ENCODE assay signal across 19 cellular contexts in the genomic region with DNA sequence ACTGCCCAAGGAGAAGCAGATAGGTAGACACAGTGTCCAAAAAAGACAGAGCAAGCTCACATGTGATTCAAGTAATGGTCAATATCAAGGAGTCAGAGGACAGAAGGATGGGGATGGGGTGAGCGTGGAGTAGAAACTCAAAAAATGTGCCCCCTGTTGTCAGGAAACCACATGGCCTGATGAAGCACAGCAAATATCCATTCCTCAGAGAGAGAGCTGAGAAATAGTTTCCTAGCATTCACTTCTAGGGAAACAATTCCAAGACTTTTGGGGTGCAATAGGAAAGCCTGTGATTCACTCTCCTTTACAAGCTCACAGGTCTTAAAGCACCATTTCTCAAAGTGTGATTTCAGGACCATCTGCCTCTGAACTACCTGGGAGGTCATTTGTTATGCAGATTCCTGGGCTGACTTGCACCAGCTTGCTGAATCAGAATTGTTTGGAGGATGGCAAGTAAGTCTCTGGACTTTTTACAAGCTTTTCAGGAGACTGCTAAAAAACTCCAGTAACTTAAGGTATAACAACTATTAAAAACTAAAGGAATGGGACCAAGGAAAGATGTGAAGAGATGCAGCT.
DNase-seq lines count a peak whose midpoint lies in the region; FAIRE-seq and TF ChIP-seq lines count a peak whose summit lies in the region.
"Had no signal": no experiment of that assay in that cellular context is flagged by ENCODE, and none has a peak within 500 bp of the region (broad histone marks: within the 10 kb centered on the region; RNA-seq: fewer than 3 reads in every experiment).

No MANE protein-coding gene starts in this region.

- TF ChIP-seq CTCF in choroid plexus epithelial cell (conservative IDR thresholded peaks at IDR 0.05; ENCODE audit: low read depth, low read length) (no peak), parathyroid adenoma (IDR thresholded peaks at IDR 0.05) (no peak), progenitor cell of endocrine pancreas (IDR thresholded peaks at IDR 0.05; ENCODE audit: unreplicated experiment) (no peak)

- H3K4me3 ChIP-seq in choroid plexus epithelial cell (ENCODE audit: low read depth, low read length): no peak overlapping the region
- peak overlapping the region; percentile 29; the same call in 1 of the 2 replicates for H3K4me3 ChIP-seq in iPS-20b (ENCODE audit: low read length)
- H3K4me3 ChIP-seq in parathyroid adenoma (ENCODE audit: low read depth, low read length): no peak overlapping the region
- no peak overlapping the region for H3K4me3 ChIP-seq in small intestine (ENCODE audit: low read depth in 1 of 2, low read length in 2 of 2)
- H3K4me3 ChIP-seq: GM23248 had no signal

- H3K9me3 ChIP-seq in iPS-20b (ENCODE audit: insufficient read depth, low read depth, low read length) (no peaks in the 10 kb centered on the region), parathyroid adenoma (ENCODE audit: control insufficient read depth, low read length) (no peaks in the 10 kb centered on the region), small intestine (ENCODE audit: control insufficient read depth, low read depth) (no peaks in the 10 kb centered on the region)

- H3K27ac ChIP-seq in iPS-20b (ENCODE audit: low read length) (no peak overlapping the region), parathyroid adenoma (no peak overlapping the region), small intestine (ENCODE audit: low read depth in 1 of 2, low read length in 1 of 2) (no peak overlapping the region)
- H3K27ac ChIP-seq: 22Rv1, GM23248 had no signal

- DNase-seq in DMS 273 (lab: John Stamatoyannopoulos, UW; ENCODE audit: unreplicated experiment) (peak; percentile 35), DMS 273 treated with DMSO at 0.1 percent for 48 hours (lab: John Stamatoyannopoulos, UW) (no peak), choroid plexus epithelial cell (ENCODE audit: low read depth) (peak; percentile 19), progenitor cell of endocrine pancreas (ENCODE audit: low spot score, unreplicated experiment) (no peak), small intestine (no peak)
- DNase-seq in activated CD8-positive, alpha-beta memory T cell treated with anti-CD3 and anti-CD28 coated beads, Interleukin-2, amount 50 U/mL, for 48 hours: no peak
- DNase-seq: AML-193, GDM1, GM23248, KBM-7, MV-4-11, NCI-H1694 treated with DMSO at 0.1 percent for 48 hours, NCI-H2107, NCI-H510A had no signal

- no peak overlapping the region for H3K4me2 ChIP-seq in parathyroid adenoma (ENCODE audit: low read length)

- 89 to 92% (median 91%) methylated on average over 1 of the region's 1 CpG for WGBS in small intestine, 3 donors

- H3K4me1 Mint-ChIP-seq in progenitor cell of endocrine pancreas (ENCODE audit: low read depth): no peaks in the 10 kb centered on the region
- H3K4me1 Mint-ChIP-seq: CD14-positive monocyte had no signal

- H3K9me3 Mint-ChIP-seq in progenitor cell of endocrine pancreas (ENCODE audit: low read depth): peaks cover 3% of the 10 kb centered on the region

- H3K36me3 ChIP-seq in iPS-20b (ENCODE audit: insufficient read depth, low read depth, low read length): no peaks in the 10 kb centered on the region
- H3K36me3 ChIP-seq in parathyroid adenoma (ENCODE audit: control insufficient read depth, insufficient read depth, low read length): no peaks in the 10 kb centered on the region
- H3K36me3 ChIP-seq in small intestine (ENCODE audit: control insufficient read depth in 2 of 2, insufficient read depth in 2 of 2, low read length in 2 of 2): no peaks in the 10 kb centered on the region

- H3K36me3 Mint-ChIP-seq in progenitor cell of endocrine pancreas (ENCODE audit: insufficient read depth): no peaks in the 10 kb centered on the region
- H3K36me3 Mint-ChIP-seq: CD14-positive monocyte had no signal

- H3K27ac Mint-ChIP-seq in progenitor cell of endocrine pancreas: no peak overlapping the region
- H3K27ac Mint-ChIP-seq: CD14-positive monocyte had no signal

- H3K9ac ChIP-seq in iPS-20b (ENCODE audit: low read depth, low read length) (no peak overlapping the region), parathyroid adenoma (no peak overlapping the region)
- H3K9ac ChIP-seq: GM23248 had no signal

- no peak overlapping the region for H3K4me3 Mint-ChIP-seq in progenitor cell of endocrine pancreas (ENCODE audit: low read depth)
- H3K4me3 Mint-ChIP-seq: CD14-positive monocyte had no signal

- no peaks in the 10 kb centered on the region for H3K79me2 ChIP-seq in parathyroid adenoma

- peaks cover 13% of the 10 kb centered on the region for H3K4me1 ChIP-seq in iPS-20b (ENCODE audit: insufficient read depth, low read length)
- H3K4me1 ChIP-seq in parathyroid adenoma: peaks cover 15% of the 10 kb centered on the region
- no peaks in the 10 kb centered on the region for H3K4me1 ChIP-seq in small intestine (ENCODE audit: control insufficient read depth in 2 of 2, insufficient read depth in 1 of 2, low read depth in 1 of 2, low read length in 1 of 2)

- no peak for FAIRE-seq in small intestine (lab: Jason Lieb, UNC)
- FAIRE-seq: HepG2 had no signal

- H3K27me3 Mint-ChIP-seq in progenitor cell of endocrine pancreas: no peaks in the 10 kb centered on the region

- H3K27me3 ChIP-seq in iPS-20b (ENCODE audit: insufficient read depth, low read length) (no peaks in the 10 kb centered on the region), parathyroid adenoma (ENCODE audit: control insufficient read depth, insufficient read depth, low read length) (no peaks in the 10 kb centered on the region), small intestine (ENCODE audit: control insufficient read depth in 2 of 2, insufficient read depth in 2 of 2, low read length in 2 of 2) (no peaks in the 10 kb centered on the region)

- H2AFZ ChIP-seq in parathyroid adenoma: peak overlapping the region; percentile 57
- H2AFZ ChIP-seq: GM23248 had no signal

Comparison
In these comparisons a context has a peak if more than half of its experiments do, and no peak if none do; other contexts are left out.
1. DNase-seq: peak in DMS 273 (single experiment) and choroid plexus epithelial cell (single experiment); none in DMS 273 treated with DMSO at 0.1 percent for 48 hours (single experiment), progenitor cell of endocrine pancreas (single experiment), activated CD8-positive, alpha-beta memory T cell treated with anti-CD3 and anti-CD28 coated beads, Interleukin-2, amount 50 U/mL, for 48 hours (single experiment) and small intestine (single experiment).